Comparison of ENCODE assay signal across 8 cellular contexts in the genomic region with DNA sequence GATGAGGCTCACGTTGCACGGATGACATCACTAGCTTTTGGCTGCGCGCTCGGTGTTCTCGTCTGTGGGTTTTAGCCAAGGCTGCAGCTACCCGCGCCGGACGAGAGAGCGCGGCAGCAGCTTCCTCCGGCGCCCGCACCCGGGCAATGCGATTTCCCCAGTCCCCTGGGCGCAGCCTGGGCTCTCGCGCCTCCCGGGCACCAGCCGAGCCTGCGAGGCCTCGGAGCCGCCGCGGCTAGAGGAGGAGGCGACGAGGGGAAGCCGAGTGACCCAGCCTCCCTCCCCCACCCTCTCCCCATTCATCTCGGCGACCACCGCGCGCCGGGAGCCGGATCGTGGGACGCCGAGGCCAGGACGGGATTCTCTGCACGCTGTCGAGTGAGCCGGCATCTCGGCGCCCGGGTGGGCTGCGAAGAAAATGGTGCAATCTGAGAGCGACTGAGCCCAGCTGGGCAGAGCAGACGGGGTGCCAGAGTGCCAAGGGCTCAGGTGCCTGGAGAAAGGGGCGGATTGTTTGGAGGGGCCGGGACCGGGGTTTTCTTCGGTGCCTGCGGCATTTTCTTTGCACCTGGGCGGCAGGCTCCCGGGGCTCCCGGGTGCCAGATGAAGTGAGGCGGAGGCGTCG. TPM values are rescaled to one million over a fixed set of nuclear protein-coding genes. Genes with fewer than 3 reads are reported as not detected.
DNase-seq lines count a peak whose midpoint lies in the region; ATAC-seq and TF ChIP-seq lines count a peak whose summit lies in the region.

No MANE protein-coding gene starts in this region.

- peaks cover 31% of the 10 kb centered on the region for H3K4me1 ChIP-seq in effector memory CD4-positive, alpha-beta T cell (ENCODE audit: control insufficient read depth, insufficient read depth, low read length, poor library complexity, severe bottlenecking)
- H3K4me1 ChIP-seq in lung (ENCODE audit: control insufficient read depth in 2 of 2, insufficient read depth in 2 of 2, low read length in 2 of 2), result peaks cover 0 to 21% of the 10 kb centered on the region in 2 donors

- peaks cover 26% of the 10 kb centered on the region for H3K27me3 ChIP-seq in effector memory CD4-positive, alpha-beta T cell (replicated peaks; ENCODE audit: control insufficient read depth, insufficient read depth, low read length, poor library complexity, severe bottlenecking)
- H3K27me3 ChIP-seq in lung (ENCODE audit: control insufficient read depth, insufficient read depth), result no peaks in the 10 kb centered on the region

- in situ Hi-C loops in Caki2 (cut with HindIII; ENCODE audit: low pct_unique_long_range_greater_than_20kb, low sequenced_read_pairs), result no loop called here

- ATAC-seq in lung (ENCODE audit: insufficient read depth, low FRiP score), result peak; percentile 51
- peak; percentile 28 for ATAC-seq in stimulated activated naive CD8-positive, alpha-beta T cell treated with anti-CD3 and anti-CD28 coated beads, Interleukin-15, Interleukin-2, amounts not matched to agents 100 U/mL and 50 U/mL, for 24 hours

- no peaks in the 10 kb centered on the region for H3K36me3 Mint-ChIP-seq in IgD-negative memory B cell

- no peaks in the 10 kb centered on the region for H3K36me3 ChIP-seq in effector memory CD4-positive, alpha-beta T cell (ENCODE audit: control insufficient read depth, insufficient read depth, low read length)
- H3K36me3 ChIP-seq in lung (ENCODE audit: control insufficient read depth in 2 of 2, insufficient read depth in 2 of 2, low read length in 2 of 2), result no peaks in the 10 kb centered on the region

- DNase-seq in Caki2 (ENCODE audit: low read depth) (peak; percentile 84), lung (ENCODE audit: low spot score) (no peak), NK-92 (lab: John Stamatoyannopoulos, UW; ENCODE audit: unreplicated experiment) (no peak), LoVo (ENCODE audit: low spot score) (no peak)
- DNase-seq in effector memory CD4-positive, alpha-beta T cell, result no peak
- DNase-seq in stimulated activated naive CD8-positive, alpha-beta T cell treated with anti-CD3 and anti-CD28 coated beads, Interleukin-15, Interleukin-2, amounts not matched to agents 100 U/mL and 50 U/mL, for 24 hours, result peak; percentile 34

- 0 to 2% methylated on average over 53 to 61 of the region's 61 CpGs for WGBS in lung, 2 donors

- H3K4me3 Mint-ChIP-seq in IgD-negative memory B cell, result peak overlapping the region; percentile 73 to 90 (median 82)

- peak; percentile 16; the same call in 1 of the 2 replicates for TF ChIP-seq CTCF in VCaP (conservative IDR thresholded peaks at IDR 0.05)
- TF ChIP-seq CTCF in lung (IDR thresholded peaks at IDR 0.05; ENCODE audit: control extremely low read depth, extremely low read depth), result no peak

- peaks cover 42% of the 10 kb centered on the region for H3K27me3 Mint-ChIP-seq in IgD-negative memory B cell

- peaks cover 11 to 20% (median 12%) of the 10 kb centered on the region in 3 donors for H3K4me1 Mint-ChIP-seq in IgD-negative memory B cell

- peak overlapping the region; percentile 92 for H3K27ac ChIP-seq in VCaP
- H3K27ac ChIP-seq in effector memory CD4-positive, alpha-beta T cell (ENCODE audit: insufficient read depth, low read length, poor library complexity, severe bottlenecking), result no peak overlapping the region
- H3K27ac ChIP-seq in lung (ENCODE audit: low read depth in 1 of 2, low read length in 1 of 2), result no peak overlapping the region

- H3K27ac Mint-ChIP-seq in IgD-negative memory B cell, result no peak overlapping the region

- no peaks in the 10 kb centered on the region for H3K9me3 Mint-ChIP-seq in IgD-negative memory B cell

- H3K9me3 ChIP-seq in effector memory CD4-positive, alpha-beta T cell (ENCODE audit: control insufficient read depth, low read length), result no peaks in the 10 kb centered on the region
- H3K9me3 ChIP-seq in lung (ENCODE audit: control insufficient read depth in 2 of 2, insufficient read depth in 1 of 2, low read length in 1 of 2), result peaks cover 0 to 1% of the 10 kb centered on the region in 2 donors

- peak overlapping the region; percentile 43 for H3K4me3 ChIP-seq in effector memory CD4-positive, alpha-beta T cell (ENCODE audit: insufficient read depth, low read depth, low read length, poor library complexity, severe bottlenecking)
- H3K4me3 ChIP-seq in lung, result no peak overlapping the region

RNA-seq across cellular contexts. Expression of gene TMEM178B, which starts 1.2 kb away (rescaled TPM):
- 9.5 and 15.9 TPM in 2 replicates for total RNA-seq in Caki2 (2014; rRNA removed; shearing (Covaris generic); ENCODE audit: low replicate concordance)
- polyA plus RNA-seq in IgD-negative memory B cell (not detected), lung (under 1 TPM; 0.04 to 0.08 TPM)
- 1 to 10 TPM in 1 of 2 donors, under 1 TPM in 1; 0.89 to 2.4 TPM for total RNA-seq in lung

RNA-seq across cellular contexts. Expression of gene MRPS33, which starts 57.9 kb away (rescaled TPM):
- 60.0 and 72.5 TPM in 2 replicates for total RNA-seq in Caki2 (2014; rRNA removed; shearing (Covaris generic); ENCODE audit: low replicate concordance)
- polyA plus RNA-seq in IgD-negative memory B cell (59.7 TPM), lung (10 to 100 TPM; 47.3 to 73.6 TPM)
- 10 to 100 TPM; 17.3 to 38.5 TPM for total RNA-seq in lung

Comparison
In these comparisons a context has a peak if more than half of its experiments do, and no peak if none do; other contexts are left out.
1. DNase-seq: peak in Caki2 (single experiment) and stimulated activated naive CD8-positive, alpha-beta T cell treated with anti-CD3 and anti-CD28 coated beads, Interleukin-15, Interleukin-2, amounts not matched to agents 100 U/mL and 50 U/mL, for 24 hours (single experiment); none in effector memory CD4-positive, alpha-beta T cell (0 of 3), lung (single experiment), NK-92 (single experiment) and LoVo (single experiment).